In genomic region chr9:101065930-101066329, GRCh38 we compare ENCODE assay signal across 9 cellular contexts. TPM values are rescaled to one million over a fixed set of nuclear protein-coding genes. Genes with fewer than 3 reads are reported as not detected.
"Had no signal": no experiment of that assay in that cellular context is flagged by ENCODE, and none has a peak within 500 bp of the region (broad histone marks: within the 10 kb centered on the region; RNA-seq: fewer than 3 reads in every experiment).

No MANE protein-coding gene starts in this region.

- ATAC-seq: K562 had no signal

- H3K27ac ChIP-seq: HL-60, KMS-11 had no signal

- H3K9ac ChIP-seq: KMS-11 had no signal

- FAIRE-seq: HTR-8/SVneo, K562 had no signal

- H3K4me2 ChIP-seq: KMS-11 had no signal

- DNase-seq: IMR-90, KBM-7, KG1 had no signal

- H3K4me3 ChIP-seq: K562 had no signal

RNA-seq across cellular contexts. Expression of gene PLPPR1, which starts 37.4 kb away (rescaled TPM):
- total RNA-seq: HT1080, IMR-90, K562 had no signal
- polyA plus RNA-seq: IgD-negative memory B cell, IMR-90, K562 had no signal
